Comparison of ENCODE assay signal across 17 cellular contexts in the genomic region with DNA sequence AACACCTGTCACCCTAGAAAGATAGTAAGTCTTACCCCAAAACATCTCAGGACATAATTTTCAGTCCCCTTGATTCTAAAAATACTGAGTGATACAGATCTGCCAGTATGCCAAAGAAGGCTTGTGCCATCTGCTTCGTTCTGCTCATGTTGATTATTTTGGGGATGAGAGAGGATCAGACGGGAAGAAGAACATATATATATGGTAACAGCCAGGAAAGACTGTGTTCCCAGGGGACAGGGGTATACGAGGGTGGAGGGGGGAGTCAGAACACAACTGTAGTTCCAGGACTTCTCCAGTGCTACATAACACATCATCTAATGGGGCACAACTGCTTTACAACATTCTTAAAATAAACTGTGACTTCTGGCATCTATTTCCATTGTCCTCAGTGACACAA. TPM values are rescaled to one million over a fixed set of nuclear protein-coding genes. Genes with fewer than 3 reads are reported as not detected.
DNase-seq lines count a peak whose midpoint lies in the region; ATAC-seq and TF ChIP-seq lines count a peak whose summit lies in the region.
"Had no signal": no experiment of that assay in that cellular context is flagged by ENCODE, and none has a peak within 500 bp of the region (broad histone marks: within the 10 kb centered on the region; RNA-seq: fewer than 3 reads in every experiment).

No MANE protein-coding gene starts in this region.

- no peak overlapping the region for H3K27ac Mint-ChIP-seq in activated CD8-positive, alpha-beta T cell treated with anti-CD3 and anti-CD28 coated beads, Interleukin-2, amount 10 ng/mL, durations not matched to agents 7 days and 5 days
- H3K27ac Mint-ChIP-seq in activated CD8-positive, alpha-beta T cell treated with anti-CD3 and anti-CD28 coated beads for 36 hours: no peak overlapping the region
- no peak overlapping the region for H3K27ac Mint-ChIP-seq in natural killer cell treated with Interleukin-12 subunit alpha and Interleukin-12 subunit beta and Interleukin-15 and Interleukin-18, amount 100 ng/mL, for 72 hours
- H3K27ac Mint-ChIP-seq: CD4-positive, CD25-positive, alpha-beta regulatory T cell; CD8-positive, alpha-beta memory T cell; GM23338 had no signal

- ATAC-seq in activated CD8-positive, alpha-beta T cell treated with anti-CD3 and anti-CD28 coated beads, Interleukin-2, amount 10 ng/mL, durations not matched to agents 7 days and 5 days: no peak
- ATAC-seq in activated CD8-positive, alpha-beta T cell treated with anti-CD3 and anti-CD28 coated beads for 36 hours: no peak
- ATAC-seq in natural killer cell treated with Interleukin-12 subunit alpha and Interleukin-12 subunit beta and Interleukin-15 and Interleukin-18, amount 100 ng/mL, for 72 hours: no peak
- ATAC-seq in HG03135 (IDR thresholded peaks at IDR 0.05; ENCODE audit: unreplicated experiment): no peak
- ATAC-seq: A549 had no signal

- no peaks in the 10 kb centered on the region for H3K36me3 Mint-ChIP-seq in activated CD8-positive, alpha-beta T cell treated with anti-CD3 and anti-CD28 coated beads, Interleukin-2, amount 10 ng/mL, durations not matched to agents 7 days and 5 days (ENCODE audit: low read depth)
- peaks cover 1% of the 10 kb centered on the region for H3K36me3 Mint-ChIP-seq in activated CD8-positive, alpha-beta T cell treated with anti-CD3 and anti-CD28 coated beads for 36 hours (ENCODE audit: low read depth)
- H3K36me3 Mint-ChIP-seq in natural killer cell treated with Interleukin-12 subunit alpha and Interleukin-12 subunit beta and Interleukin-15 and Interleukin-18, amount 100 ng/mL, for 72 hours: no peaks in the 10 kb centered on the region

- no peak for TF ChIP-seq CTCF in activated CD8-positive, alpha-beta T cell treated with anti-CD3 and anti-CD28 coated beads for 36 hours (IDR thresholded peaks at IDR 0.05)

- CTCF ChIA-PET in activated CD8-positive, alpha-beta T cell treated with anti-CD3 and anti-CD28 coated beads, Interleukin-2, amount 10 ng/mL, durations not matched to agents 7 days and 5 days (lab: Charles Lee): interaction anchor here (0.9 to 2.6 kb wide), 4 partner anchors 11 to 60 kb away, joined by 4 to 17 read pairs (median 5); no protein-coding TSS in a partner anchor
- CTCF ChIA-PET in activated CD8-positive, alpha-beta T cell treated with anti-CD3 and anti-CD28 coated beads for 36 hours (lab: Charles Lee): interaction anchor here (2.0 to 5.0 kb wide), 4 partner anchors 10 to 61 kb away, joined by 6 to 25 read pairs (median 14); no protein-coding TSS in a partner anchor

- no peaks in the 10 kb centered on the region for H3K27me3 Mint-ChIP-seq in activated CD8-positive, alpha-beta T cell treated with anti-CD3 and anti-CD28 coated beads, Interleukin-2, amount 10 ng/mL, durations not matched to agents 7 days and 5 days (ENCODE audit: low read depth)
- no peaks in the 10 kb centered on the region for H3K27me3 Mint-ChIP-seq in activated CD8-positive, alpha-beta T cell treated with anti-CD3 and anti-CD28 coated beads for 36 hours
- H3K27me3 Mint-ChIP-seq in natural killer cell treated with Interleukin-12 subunit alpha and Interleukin-12 subunit beta and Interleukin-15 and Interleukin-18, amount 100 ng/mL, for 72 hours: no peaks in the 10 kb centered on the region

- POLR2A ChIA-PET in activated CD8-positive, alpha-beta T cell treated with anti-CD3 and anti-CD28 coated beads, Interleukin-2, amount 10 ng/mL, durations not matched to agents 7 days and 5 days (lab: Charles Lee): no interaction called here
- POLR2A ChIA-PET in activated CD8-positive, alpha-beta T cell treated with anti-CD3 and anti-CD28 coated beads for 36 hours (lab: Charles Lee): interaction anchor here (1.3 kb wide), 1 partner anchor 35 kb away, joined by 3 read pairs; no protein-coding TSS in a partner anchor

- peak; percentile 5 for DNase-seq in activated CD8-positive, alpha-beta T cell treated with anti-CD3 and anti-CD28 coated beads, Interleukin-2, amount 10 ng/mL, durations not matched to agents 7 days and 5 days
- no peak for DNase-seq in activated CD8-positive, alpha-beta T cell treated with anti-CD3 and anti-CD28 coated beads for 36 hours
- DNase-seq in inferior parietal cortex (ENCODE audit: extremely low spot score): peak; percentile 62
- peak; percentile 25 for DNase-seq in occipital lobe (lab: John Stamatoyannopoulos, UW)
- no peak for DNase-seq in natural killer cell treated with Interleukin-12 subunit alpha and Interleukin-12 subunit beta and Interleukin-15 and Interleukin-18, amount 100 ng/mL, for 72 hours (ENCODE audit: low spot score)
- no peak for DNase-seq in nucleus accumbens (lab: John Stamatoyannopoulos, UW)
- no peak for DNase-seq in COLO668 (lab: John Stamatoyannopoulos, UW; ENCODE audit: unreplicated experiment)
- DNase-seq: AML-193; C1 segment of cervical spinal cord; Caco-2; CD4-positive, CD25-positive, alpha-beta regulatory T cell; CD8-positive, alpha-beta memory T cell; GDM1; HCEC 1CT had no signal

- intact Hi-C loops in activated CD8-positive, alpha-beta T cell treated with anti-CD3 and anti-CD28 coated beads for 36 hours (cut with micrococcal nuclease): no loop called here

- no peaks in the 10 kb centered on the region for H3K4me1 Mint-ChIP-seq in activated CD8-positive, alpha-beta T cell treated with anti-CD3 and anti-CD28 coated beads, Interleukin-2, amount 10 ng/mL, durations not matched to agents 7 days and 5 days (ENCODE audit: low read depth)
- H3K4me1 Mint-ChIP-seq in activated CD8-positive, alpha-beta T cell treated with anti-CD3 and anti-CD28 coated beads for 36 hours (ENCODE audit: low read depth): no peaks in the 10 kb centered on the region
- H3K4me1 Mint-ChIP-seq in natural killer cell treated with Interleukin-12 subunit alpha and Interleukin-12 subunit beta and Interleukin-15 and Interleukin-18, amount 100 ng/mL, for 72 hours (ENCODE audit: low read depth in 2 of 2): no peaks in the 10 kb centered on the region
- H3K4me1 Mint-ChIP-seq: CD4-positive, CD25-positive, alpha-beta regulatory T cell; CD8-positive, alpha-beta memory T cell had no signal

- H3K9me3 Mint-ChIP-seq in activated CD8-positive, alpha-beta T cell treated with anti-CD3 and anti-CD28 coated beads, Interleukin-2, amount 10 ng/mL, durations not matched to agents 7 days and 5 days (ENCODE audit: insufficient read depth): no peaks in the 10 kb centered on the region
- no peaks in the 10 kb centered on the region for H3K9me3 Mint-ChIP-seq in activated CD8-positive, alpha-beta T cell treated with anti-CD3 and anti-CD28 coated beads for 36 hours
- no peaks in the 10 kb centered on the region for H3K9me3 Mint-ChIP-seq in natural killer cell treated with Interleukin-12 subunit alpha and Interleukin-12 subunit beta and Interleukin-15 and Interleukin-18, amount 100 ng/mL, for 72 hours
- H3K9me3 Mint-ChIP-seq: CD4-positive, CD25-positive, alpha-beta regulatory T cell; CD8-positive, alpha-beta memory T cell had no signal

- H3K4me3 Mint-ChIP-seq in activated CD8-positive, alpha-beta T cell treated with anti-CD3 and anti-CD28 coated beads, Interleukin-2, amount 10 ng/mL, durations not matched to agents 7 days and 5 days: no peak overlapping the region
- H3K4me3 Mint-ChIP-seq in activated CD8-positive, alpha-beta T cell treated with anti-CD3 and anti-CD28 coated beads for 36 hours: no peak overlapping the region
- no peak overlapping the region for H3K4me3 Mint-ChIP-seq in natural killer cell treated with Interleukin-12 subunit alpha and Interleukin-12 subunit beta and Interleukin-15 and Interleukin-18, amount 100 ng/mL, for 72 hours
- H3K4me3 Mint-ChIP-seq: CD4-positive, CD25-positive, alpha-beta regulatory T cell; CD8-positive, alpha-beta memory T cell; GM23338 had no signal

RNA-seq across cellular contexts. Expression of a gene that starts 55.7 kb away (rescaled TPM):
- total RNA-seq in activated CD8-positive, alpha-beta T cell treated with anti-CD3 and anti-CD28 coated beads, Interleukin-2, amount 10 ng/mL, durations not matched to agents 7 days and 5 days: 1 to 10 TPM; 7.4 to 7.7 TPM
- total RNA-seq in activated CD8-positive, alpha-beta T cell treated with anti-CD3 and anti-CD28 coated beads for 36 hours: 10 to 100 TPM; 19.0 to 20.7 TPM
- 16.2 TPM for total RNA-seq in occipital lobe
- total RNA-seq in natural killer cell treated with Interleukin-12 subunit alpha and Interleukin-12 subunit beta and Interleukin-15 and Interleukin-18, amount 100 ng/mL, for 72 hours: 10 to 100 TPM in 1 of 2 donors, 1 to 10 TPM in 1; 6.1 to 18.3 TPM

Comparison
In these comparisons a context has a peak if more than half of its experiments do, and no peak if none do; other contexts are left out.
1. DNase-seq: peak in activated CD8-positive, alpha-beta T cell treated with anti-CD3 and anti-CD28 coated beads, Interleukin-2, amount 10 ng/mL, durations not matched to agents 7 days and 5 days (single experiment), inferior parietal cortex (single experiment) and occipital lobe (single experiment); none in activated CD8-positive, alpha-beta T cell treated with anti-CD3 and anti-CD28 coated beads for 36 hours (single experiment), natural killer cell treated with Interleukin-12 subunit alpha and Interleukin-12 subunit beta and Interleukin-15 and Interleukin-18, amount 100 ng/mL, for 72 hours (single experiment), nucleus accumbens (0 of 56) and COLO668 (single experiment).